11 cellular contexts compared by ENCODE assay signal in genomic region chr11:103806130-103806900, GRCh38.
DNase-seq lines count a peak whose midpoint lies in the region; ATAC-seq and TF ChIP-seq lines count a peak whose summit lies in the region.
"Had no signal": no experiment of that assay in that cellular context is flagged by ENCODE, and none has a peak within 500 bp of the region (broad histone marks: within the 10 kb centered on the region; RNA-seq: fewer than 3 reads in every experiment).

No MANE protein-coding gene starts in this region.

- H3K36me3 Mint-ChIP-seq in stimulated activated memory B cell treated with anti-CD40 and anti-IgM and Interleukin-4, amounts not matched to agents 10 μg/mL and 1 μg/mL and 100 μg/mL, for 72 hours, result no peaks in the 10 kb centered on the region

- no peaks in the 10 kb centered on the region for H3K4me1 Mint-ChIP-seq in stimulated activated memory B cell treated with anti-CD40 and anti-IgM and Interleukin-4, amounts not matched to agents 10 μg/mL and 1 μg/mL and 100 μg/mL, for 72 hours
- H3K4me1 Mint-ChIP-seq: activated T-helper 17 cell treated with anti-CD3 and anti-CD28 coated beads, Interleukin-2, amount 50 U/mL, for 72 hours had no signal

- intact Hi-C loops in breast epithelium (cut with DNase I; ENCODE audit: low total_unique reads) (no loop called here), spleen (cut with DNase I; ENCODE audit: low total_unique reads) (no loop called here)

- H3K27ac Mint-ChIP-seq in stimulated activated memory B cell treated with anti-CD40 and anti-IgM and Interleukin-4, amounts not matched to agents 10 μg/mL and 1 μg/mL and 100 μg/mL, for 72 hours, result no peak overlapping the region
- H3K27ac Mint-ChIP-seq: activated T-helper 17 cell treated with anti-CD3 and anti-CD28 coated beads, Interleukin-2, amount 50 U/mL, for 72 hours; CD4-positive, alpha-beta T cell had no signal

- H3K36me3 ChIP-seq in breast epithelium (no peaks in the 10 kb centered on the region), spleen (no peaks in the 10 kb centered on the region)

- TF ChIP-seq POLR2A in breast epithelium (IDR thresholded peaks at IDR 0.05) (no peak), spleen (IDR thresholded peaks at IDR 0.05) (no peak)

- ATAC-seq in HG02943 (IDR thresholded peaks at IDR 0.05; ENCODE audit: low read depth, unreplicated experiment) (peak; percentile 64), GM18868 (IDR thresholded peaks at IDR 0.05; ENCODE audit: unreplicated experiment) (no peak)
- no peak for ATAC-seq in stimulated activated memory B cell treated with anti-CD40 and anti-IgM and Interleukin-4, amounts not matched to agents 10 μg/mL and 1 μg/mL and 100 μg/mL, for 72 hours
- ATAC-seq: activated T-helper 17 cell treated with anti-CD3 and anti-CD28 coated beads, Interleukin-2, amount 50 U/mL, for 72 hours had no signal

- WGBS in spleen, 5 donors, result 55 to 91% (median 75%) methylated on average over 5 of the region's 5 CpGs

- H3K27ac ChIP-seq in breast epithelium, result peak overlapping the region; percentile 64 to 68
- no peak overlapping the region for H3K27ac ChIP-seq in spleen

- peak; percentile 57 for DNase-seq in AG09319 (ENCODE audit: extremely low read depth, low read depth)
- peak in 1 of 2 donors; percentile 21 for DNase-seq in breast epithelium (ENCODE audit: low spot score in 2 of 2)
- peak; percentile 85 for DNase-seq in kidney tubule cell (ENCODE audit: low spot score)
- no peak for DNase-seq in NCI-H128 (lab: John Stamatoyannopoulos, UW; ENCODE audit: unreplicated experiment)
- DNase-seq in spleen, result no peak
- DNase-seq: CD4-positive, alpha-beta T cell; Kasumi-1 had no signal

- H3K4me1 ChIP-seq in breast epithelium (no peaks in the 10 kb centered on the region), spleen (no peaks in the 10 kb centered on the region)

- no peaks in the 10 kb centered on the region for H3K27me3 ChIP-seq in breast epithelium
- no peaks in the 10 kb centered on the region for H3K27me3 ChIP-seq in spleen (replicated peaks in 1 of 7)

- no peak overlapping the region for H3K4me3 Mint-ChIP-seq in stimulated activated memory B cell treated with anti-CD40 and anti-IgM and Interleukin-4, amounts not matched to agents 10 μg/mL and 1 μg/mL and 100 μg/mL, for 72 hours
- H3K4me3 Mint-ChIP-seq: activated T-helper 17 cell treated with anti-CD3 and anti-CD28 coated beads, Interleukin-2, amount 50 U/mL, for 72 hours; CD4-positive, alpha-beta T cell had no signal

- no peak overlapping the region for H3K4me3 ChIP-seq in breast epithelium
- no peak overlapping the region for H3K4me3 ChIP-seq in spleen

- TF ChIP-seq CTCF in AG09319 (IDR thresholded peaks at IDR 0.05; ENCODE audit: low read depth, low read length), result no peak
- TF ChIP-seq CTCF in breast epithelium (IDR thresholded peaks at IDR 0.05), result no peak
- no peak for TF ChIP-seq CTCF in spleen (IDR thresholded peaks at IDR 0.05 in 8 of 11, conservative IDR thresholded peaks at IDR 0.05 in 3 of 11)

- H3K9me3 ChIP-seq in breast epithelium (no peaks in the 10 kb centered on the region), spleen (no peaks in the 10 kb centered on the region)

- H3K9me3 Mint-ChIP-seq in stimulated activated memory B cell treated with anti-CD40 and anti-IgM and Interleukin-4, amounts not matched to agents 10 μg/mL and 1 μg/mL and 100 μg/mL, for 72 hours, result no peaks in the 10 kb centered on the region
- H3K9me3 Mint-ChIP-seq: activated T-helper 17 cell treated with anti-CD3 and anti-CD28 coated beads, Interleukin-2, amount 50 U/mL, for 72 hours; CD4-positive, alpha-beta T cell had no signal

- H3K27me3 Mint-ChIP-seq in stimulated activated memory B cell treated with anti-CD40 and anti-IgM and Interleukin-4, amounts not matched to agents 10 μg/mL and 1 μg/mL and 100 μg/mL, for 72 hours, result no peaks in the 10 kb centered on the region
- H3K27me3 Mint-ChIP-seq: CD4-positive, alpha-beta T cell had no signal

Comparison
In these comparisons a context has a peak if more than half of its experiments do, and no peak if none do; other contexts are left out.
1. DNase-seq: peak in AG09319 (single experiment) and kidney tubule cell (single experiment); none in NCI-H128 (single experiment) and spleen (single experiment).
2. H3K27ac ChIP-seq: peak in breast epithelium (2 of 2); none in spleen (0 of 8).